ENCODE assay signal across 8 cellular contexts in the genomic region with DNA sequence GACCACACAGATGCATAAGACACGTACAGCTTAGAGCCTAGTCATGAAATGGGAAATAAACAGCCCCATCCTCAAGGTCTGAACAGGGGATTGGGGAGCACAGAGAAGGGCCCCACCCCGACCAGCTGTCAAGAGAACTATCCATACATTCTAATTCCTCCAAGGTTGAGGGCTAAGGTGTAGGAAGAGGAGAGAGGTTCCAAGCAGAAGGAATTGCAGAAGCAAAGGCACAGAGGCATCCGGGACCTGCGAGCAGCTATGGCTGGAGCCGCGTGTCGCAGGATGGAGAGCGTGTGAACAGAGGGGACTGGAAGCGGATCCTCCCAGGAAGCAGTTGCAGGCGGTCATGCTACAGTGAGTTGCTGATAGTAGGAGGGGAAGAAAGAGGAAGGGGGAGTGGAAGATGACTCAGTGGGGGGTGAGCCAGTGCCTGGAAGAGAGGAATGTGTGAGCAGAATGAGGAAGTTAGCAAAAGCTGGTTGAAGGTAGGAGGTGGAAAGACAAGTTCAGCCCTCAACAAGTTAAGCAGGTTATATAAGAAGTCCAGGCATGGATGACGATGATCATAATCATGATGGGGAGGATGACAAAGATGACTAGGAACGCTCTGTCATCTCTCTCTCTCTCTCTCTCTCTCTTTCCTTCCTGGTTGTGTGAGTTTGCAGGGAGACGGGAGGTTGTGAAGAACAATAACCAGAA.
A peak's percentile ranks its signal among the peaks of the same experiment; 100 is the strongest.
DNase-seq lines count a peak whose midpoint lies in the region; ATAC-seq, FAIRE-seq and TF ChIP-seq lines count a peak whose summit lies in the region.

No MANE protein-coding gene starts in this region.

- H3K4me1 ChIP-seq in adrenal gland (replicated peaks in 1 of 2) (peaks cover 0 to 19% of the 10 kb centered on the region in 2 donors), smooth muscle cell (ENCODE audit: low read depth) (peaks cover 12% of the 10 kb centered on the region)

- no peak for ATAC-seq in GM19395 (IDR thresholded peaks at IDR 0.05; ENCODE audit: unreplicated experiment)

- H3K27me3 ChIP-seq in adrenal gland = no peaks in the 10 kb centered on the region
- no peaks in the 10 kb centered on the region for H3K27me3 ChIP-seq in smooth muscle cell (ENCODE audit: low read depth)

- CTCF ChIA-PET in activated CD4-positive, alpha-beta memory T cell treated with anti-CD3 and anti-CD28 coated beads for 36 hours (lab: Charles Lee) = no interaction called here

- H3K9me3 ChIP-seq in adrenal gland (replicated peaks in 1 of 3) (no peaks in the 10 kb centered on the region), smooth muscle cell (replicated peaks; ENCODE audit: low read depth) (no peaks in the 10 kb centered on the region)

- H3K27me3 Mint-ChIP-seq in activated CD4-positive, alpha-beta memory T cell treated with anti-CD3 and anti-CD28 coated beads for 36 hours = no peaks in the 10 kb centered on the region

- peak overlapping the region in 1 of 5 donors; percentile 25 for H3K27ac ChIP-seq in adrenal gland
- peak overlapping the region; percentile 74 for H3K27ac ChIP-seq in smooth muscle cell (ENCODE audit: low read depth)

- H3K79me2 ChIP-seq in smooth muscle cell (ENCODE audit: low read depth) = no peaks in the 10 kb centered on the region

- H3K27ac Mint-ChIP-seq in activated CD4-positive, alpha-beta memory T cell treated with anti-CD3 and anti-CD28 coated beads for 36 hours = no peak overlapping the region

- intact Hi-C loops in adrenal gland (cut with DNase I) = no loop called here
- intact Hi-C loops in activated CD4-positive, alpha-beta memory T cell treated with anti-CD3 and anti-CD28 coated beads for 36 hours (cut with micrococcal nuclease) = no loop called here

- H4K20me1 ChIP-seq in smooth muscle cell (ENCODE audit: low read depth) = no peaks in the 10 kb centered on the region

- DNase-seq in A172 (ENCODE audit: low spot score) (peak; percentile 80), HTR-8/SVneo (ENCODE audit: insufficient read length, low spot score) (peak; percentile 54), adrenal gland (peak in 6 of 7 donors; percentile 31 to 60 (median 40)), hippocampal formation (lab: John Stamatoyannopoulos, UW) (peak; percentile 21 to 51), smooth muscle cell (lab: John Stamatoyannopoulos, UW; ENCODE audit: unreplicated experiment) (no peak)
- DNase-seq in activated CD4-positive, alpha-beta T cell treated with anti-CD3 and anti-CD28 coated beads for 4 hours = no peak
- no peak for DNase-seq in activated CD4-positive, alpha-beta memory T cell treated with anti-CD3 and anti-CD28 coated beads for 36 hours

- peak overlapping the region; percentile 34 for H2AFZ ChIP-seq in smooth muscle cell (ENCODE audit: low read depth)

- H3K9ac ChIP-seq in smooth muscle cell (ENCODE audit: low read depth) = no peak overlapping the region

- H3K9me3 Mint-ChIP-seq in activated CD4-positive, alpha-beta memory T cell treated with anti-CD3 and anti-CD28 coated beads for 36 hours = no peaks in the 10 kb centered on the region

- 72 to 85% (median 76%) methylated on average over 13 of the region's 13 CpGs for WGBS in adrenal gland, 4 donors
- WGBS in smooth muscle cell (ENCODE audit: low lambda C conversion rate) = 28% methylated on average over 13 of the region's 13 CpGs

- H3K4me3 ChIP-seq in adrenal gland = no peak overlapping the region
- H3K4me3 ChIP-seq in smooth muscle cell = no peak overlapping the region

- no peaks in the 10 kb centered on the region for H3K36me3 ChIP-seq in adrenal gland (replicated peaks in 1 of 2)
- no peaks in the 10 kb centered on the region for H3K36me3 ChIP-seq in smooth muscle cell (ENCODE audit: low read depth)

- TF ChIP-seq CTCF in adrenal gland (IDR thresholded peaks at IDR 0.05) = no peak
- no peak for TF ChIP-seq CTCF in smooth muscle cell (IDR thresholded peaks at IDR 0.05; ENCODE audit: borderline replicate concordance, insufficient read depth, poor library complexity, severe bottlenecking)

- H3K4me2 ChIP-seq in smooth muscle cell = peak overlapping the region; percentile 54

- POLR2A ChIA-PET in activated CD4-positive, alpha-beta memory T cell treated with anti-CD3 and anti-CD28 coated beads for 36 hours (lab: Charles Lee) = no interaction called here

- TF ChIP-seq POLR2A in adrenal gland (IDR thresholded peaks at IDR 0.05) = no peak

- peaks cover 16% of the 10 kb centered on the region for H3F3A ChIP-seq in smooth muscle cell (ENCODE audit: low read depth)

- no peak for FAIRE-seq in HTR-8/SVneo (lab: Jason Lieb, UNC)

- peaks cover 14% of the 10 kb centered on the region for H3K4me1 Mint-ChIP-seq in activated CD4-positive, alpha-beta memory T cell treated with anti-CD3 and anti-CD28 coated beads for 36 hours (ENCODE audit: low read depth)

- H3K4me3 Mint-ChIP-seq in activated CD4-positive, alpha-beta memory T cell treated with anti-CD3 and anti-CD28 coated beads for 36 hours = no peak overlapping the region

- H3K36me3 Mint-ChIP-seq in activated CD4-positive, alpha-beta memory T cell treated with anti-CD3 and anti-CD28 coated beads for 36 hours = no peaks in the 10 kb centered on the region

Comparison
In these comparisons a context has a peak if more than half of its experiments do, and no peak if none do; other contexts are left out.
1. DNase-seq: peak in A172 (single experiment), HTR-8/SVneo (single experiment), adrenal gland (6 of 7) and hippocampal formation (2 of 2); none in smooth muscle cell (single experiment), activated CD4-positive, alpha-beta T cell treated with anti-CD3 and anti-CD28 coated beads for 4 hours (0 of 2) and activated CD4-positive, alpha-beta memory T cell treated with anti-CD3 and anti-CD28 coated beads for 36 hours (single experiment).